ENCODE assay signal across 9 cellular contexts in the genomic region with DNA sequence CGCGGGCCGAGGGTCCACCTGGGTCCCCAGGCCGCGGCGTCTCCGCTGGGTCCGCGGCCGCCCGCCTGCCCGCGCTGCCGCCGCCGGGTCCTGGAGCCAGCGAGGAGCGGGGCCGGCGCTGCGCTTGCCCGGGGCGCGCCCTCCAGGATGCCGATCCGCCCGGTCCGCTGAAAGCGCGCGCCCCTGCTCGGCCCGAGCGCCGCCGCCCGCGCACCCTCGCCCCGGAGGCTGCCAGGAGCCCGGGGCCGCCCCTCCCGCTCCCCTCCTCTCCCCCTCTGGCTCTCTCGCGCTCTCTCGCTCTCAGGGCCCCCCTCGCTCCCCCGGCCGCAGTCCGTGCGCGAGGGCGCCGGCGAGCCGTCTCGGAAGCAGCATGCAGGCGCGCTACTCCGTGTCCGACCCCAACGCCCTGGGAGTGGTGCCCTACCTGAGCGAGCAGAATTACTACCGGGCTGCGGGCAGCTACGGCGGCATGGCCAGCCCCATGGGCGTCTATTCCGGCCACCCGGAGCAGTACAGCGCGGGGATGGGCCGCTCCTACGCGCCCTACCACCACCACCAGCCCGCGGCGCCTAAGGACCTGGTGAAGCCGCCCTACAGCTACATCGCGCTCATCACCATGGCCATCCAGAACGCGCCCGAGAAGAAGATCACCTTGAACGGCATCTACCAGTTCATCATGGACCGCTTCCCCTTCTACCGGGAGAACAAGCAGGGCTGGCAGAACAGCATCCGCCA. TPM values are rescaled to one million over a fixed set of nuclear protein-coding genes. Genes with fewer than 3 reads are reported as not detected.
DNase-seq lines count a peak whose midpoint lies in the region; ATAC-seq lines count a peak whose summit lies in the region.
"Had no signal": no experiment of that assay in that cellular context is flagged by ENCODE, and none has a peak within 500 bp of the region (broad histone marks: within the 10 kb centered on the region; RNA-seq: fewer than 3 reads in every experiment).

No MANE protein-coding gene starts in this region.

- no peaks in the 10 kb centered on the region for H3K9me3 Mint-ChIP-seq in activated T-helper 17 cell treated with anti-CD3 and anti-CD28 coated beads, Interleukin-2, amount 50 U/mL, for 72 hours

- DNase-seq in H7 (peak; percentile 89), left cardiac atrium (no peak), skeletal muscle cell (ENCODE audit: low read depth) (no peak), occipital lobe (lab: John Stamatoyannopoulos, UW) (no peak), medulla oblongata (ENCODE audit: extremely low spot score) (no peak)
- no peak for DNase-seq in activated CD4-positive, alpha-beta T cell treated with anti-CD3 and anti-CD28 coated beads, Interleukin-2, amount 50 U/mL, for 1 hour
- DNase-seq: OCI-M1 had no signal

- H3K27me3 Mint-ChIP-seq in activated T-helper 17 cell treated with anti-CD3 and anti-CD28 coated beads, Interleukin-2, amount 50 U/mL, for 72 hours, result peaks cover 47% of the 10 kb centered on the region

- H3K27me3 ChIP-seq in H7 (ENCODE audit: control insufficient read depth, insufficient read depth, low read length), result peaks cover 82% of the 10 kb centered on the region

- intact Hi-C loops in left cardiac atrium (cut with DNase I), result loop anchor here in 1 of 2 donors (5.0 kb wide), 1 partner anchor 710 kb away; no protein-coding TSS in a partner anchor

- peak overlapping the region; percentile 25 for H3K4me3 Mint-ChIP-seq in activated T-helper 17 cell treated with anti-CD3 and anti-CD28 coated beads, Interleukin-2, amount 50 U/mL, for 72 hours

- H3K4me3 ChIP-seq in H7 (ENCODE audit: insufficient read depth, low read depth, low read length), result peak overlapping the region; percentile 37
- peak overlapping the region; percentile 87 for H3K4me3 ChIP-seq in skeletal muscle cell (ENCODE audit: low read depth, low read length)

- peaks cover 5% of the 10 kb centered on the region for H3K4me1 Mint-ChIP-seq in activated T-helper 17 cell treated with anti-CD3 and anti-CD28 coated beads, Interleukin-2, amount 50 U/mL, for 72 hours

- no peak for ATAC-seq in activated T-helper 17 cell treated with anti-CD3 and anti-CD28 coated beads, Interleukin-2, amount 50 U/mL, for 72 hours (replicated peaks)
- ATAC-seq in left cardiac atrium, result peak; percentile 46 to 54
- ATAC-seq in GM18909 (IDR thresholded peaks at IDR 0.05; ENCODE audit: poor library complexity, unreplicated experiment), result no peak

- H3K36me3 ChIP-seq in H7 (replicated peaks; ENCODE audit: control insufficient read depth, insufficient read depth, low read length), result no peaks in the 10 kb centered on the region

- H3K27ac Mint-ChIP-seq in activated T-helper 17 cell treated with anti-CD3 and anti-CD28 coated beads, Interleukin-2, amount 50 U/mL, for 72 hours, result no peak overlapping the region

- no peaks in the 10 kb centered on the region for H3K36me3 Mint-ChIP-seq in activated T-helper 17 cell treated with anti-CD3 and anti-CD28 coated beads, Interleukin-2, amount 50 U/mL, for 72 hours (ENCODE audit: low read depth)

RNA-seq across cellular contexts. Expression of a gene that starts 0.5 kb away (rescaled TPM):
- total RNA-seq in H7 (2014; rRNA removed; shearing (Covaris generic)), result 0.62 TPM in 1 of 2 replicates, not detected in the other
- not detected for total RNA-seq in activated T-helper 17 cell treated with anti-CD3 and anti-CD28 coated beads, Interleukin-2, amount 50 U/mL, for 72 hours
- total RNA-seq in left cardiac atrium (1 to 10 TPM; 1.9 to 5.3 TPM), occipital lobe (0.62 TPM)

RNA-seq across cellular contexts. Expression of a gene that starts 11.2 kb away (rescaled TPM):
- 0.15 and 0.17 TPM in 2 replicates for total RNA-seq in H7 (2014; rRNA removed; shearing (Covaris generic))
- total RNA-seq in activated T-helper 17 cell treated with anti-CD3 and anti-CD28 coated beads, Interleukin-2, amount 50 U/mL, for 72 hours, result not detected
- total RNA-seq in left cardiac atrium (1 to 10 TPM in 1 of 2 donors, under 1 TPM in 1; 0.80 to 1.4 TPM), occipital lobe (0.47 TPM)

RNA-seq across cellular contexts. Expression of a gene that starts 12.1 kb away (rescaled TPM):
- 15.3 and 19.5 TPM in 2 replicates for total RNA-seq in H7 (2014; rRNA removed; shearing (Covaris generic))
- total RNA-seq in activated T-helper 17 cell treated with anti-CD3 and anti-CD28 coated beads, Interleukin-2, amount 50 U/mL, for 72 hours, result 10 to 100 TPM; 17.1 to 19.3 TPM
- total RNA-seq in left cardiac atrium (10 to 100 TPM; 10.3 to 12.4 TPM), occipital lobe (10.3 TPM)

RNA-seq across cellular contexts. Expression of a gene that starts 56.8 kb away (rescaled TPM):
- not detected in 2 replicates for total RNA-seq in H7 (2014; rRNA removed; shearing (Covaris generic))
- total RNA-seq in activated T-helper 17 cell treated with anti-CD3 and anti-CD28 coated beads, Interleukin-2, amount 50 U/mL, for 72 hours, result not detected
- total RNA-seq in left cardiac atrium, result under 1 TPM; 0.24 to 0.41 TPM
- total RNA-seq in occipital lobe, result 0.47 TPM

Comparison
In these comparisons a context has a peak if more than half of its experiments do, and no peak if none do; other contexts are left out.
1. ATAC-seq: peak in left cardiac atrium (2 of 2); none in activated T-helper 17 cell treated with anti-CD3 and anti-CD28 coated beads, Interleukin-2, amount 50 U/mL, for 72 hours (single experiment) and GM18909 (single experiment).